ENCODE assay signal across 11 cellular contexts in the genomic region with DNA sequence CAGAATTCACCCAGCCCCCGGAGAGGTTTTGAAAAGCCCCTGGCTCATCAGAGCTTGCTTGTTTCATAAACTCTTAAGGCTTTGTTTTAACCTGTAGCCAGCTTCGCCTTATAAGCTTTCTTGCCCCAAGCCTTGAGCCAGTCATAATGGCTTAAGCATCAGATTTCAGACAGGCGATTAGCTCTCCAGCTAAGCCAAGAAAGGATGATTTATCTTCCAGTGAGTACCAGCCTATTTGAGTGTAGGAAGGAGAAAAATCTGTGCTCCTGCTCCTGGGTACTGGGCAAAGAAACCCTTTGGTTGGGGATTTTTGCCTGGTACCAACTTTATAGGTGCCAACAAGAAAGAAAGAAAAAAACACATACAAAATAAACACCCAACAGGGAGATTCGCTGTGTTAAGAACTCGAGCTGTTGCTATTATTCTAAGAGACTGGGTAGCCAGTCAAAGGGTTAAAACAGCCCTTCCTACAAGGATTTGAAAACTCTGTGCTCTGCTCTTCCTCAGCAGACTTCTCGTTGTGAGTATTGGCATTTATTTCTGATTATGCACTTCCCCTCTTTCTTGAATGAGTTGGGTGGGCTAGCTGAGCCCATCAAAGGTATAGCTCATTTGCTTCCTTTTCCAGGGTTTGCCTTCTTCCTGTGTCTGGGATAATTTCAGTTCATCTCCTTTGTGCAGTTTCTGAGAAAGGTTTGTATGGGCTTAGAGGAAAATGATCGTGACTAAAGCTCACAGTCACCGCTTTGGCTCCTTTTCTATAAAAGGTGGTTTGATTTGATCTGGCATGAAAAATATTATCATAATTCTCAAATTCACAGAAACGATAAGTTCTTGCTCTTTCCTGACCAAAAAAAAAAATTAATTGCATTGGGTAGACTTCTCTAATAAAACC.
DNase-seq lines count a peak whose midpoint lies in the region; ATAC-seq and TF ChIP-seq lines count a peak whose summit lies in the region.
"Had no signal": no experiment of that assay in that cellular context is flagged by ENCODE, and none has a peak within 500 bp of the region (broad histone marks: within the 10 kb centered on the region; RNA-seq: fewer than 3 reads in every experiment).

No MANE protein-coding gene starts in this region.

- H3K79me1 ChIP-seq in neuronal stem cell (ENCODE audit: low read depth, low read length): no peaks in the 10 kb centered on the region

- H4K91ac ChIP-seq in neuronal stem cell (ENCODE audit: low read depth, low read length, poor library complexity): no peak overlapping the region

- no peak overlapping the region for H3K27ac ChIP-seq in OCI-LY1 (ENCODE audit: low read depth, low read length, poor library complexity, severe bottlenecking)
- peak overlapping the region; percentile 82 to 91 for H3K27ac ChIP-seq in esophagus (ENCODE audit: low read depth in 2 of 2, low read length in 1 of 2)
- peak overlapping the region; percentile 58 for H3K27ac ChIP-seq in neuronal stem cell (replicated peaks; ENCODE audit: low read length)

- H3K9ac ChIP-seq in OCI-LY1 (ENCODE audit: low read length) (no peak overlapping the region), neuronal stem cell (ENCODE audit: low read depth, low read length, poor library complexity) (no peak overlapping the region)

- no peak for ATAC-seq in GM21447 (IDR thresholded peaks at IDR 0.05; ENCODE audit: unreplicated experiment)
- ATAC-seq: HCT116 had no signal

- no peaks in the 10 kb centered on the region for H4K20me1 ChIP-seq in OCI-LY1 (ENCODE audit: insufficient read depth, low read length)

- H3K36me3 ChIP-seq in OCI-LY1 (ENCODE audit: insufficient read depth, low read length) (no peaks in the 10 kb centered on the region), esophagus (ENCODE audit: control insufficient read depth in 2 of 2, insufficient read depth in 2 of 2, low read length in 1 of 2) (no peaks in the 10 kb centered on the region), neuronal stem cell (replicated peaks in 1 of 2; ENCODE audit: control insufficient read depth in 2 of 2, insufficient read depth in 2 of 2, low read length in 2 of 2) (no peaks in the 10 kb centered on the region)

- no peak overlapping the region for H3K18ac ChIP-seq in neuronal stem cell (ENCODE audit: low read length)

- H3F3A ChIP-seq in OCI-LY1 (ENCODE audit: insufficient read depth, low read length): no peaks in the 10 kb centered on the region

- H2AFZ ChIP-seq in OCI-LY1 (ENCODE audit: low read length) (no peak overlapping the region), neuronal stem cell (ENCODE audit: low read length) (peak overlapping the region; percentile 79)

- no peak overlapping the region for H4K8ac ChIP-seq in neuronal stem cell (ENCODE audit: low read depth, low read length)

- DNase-seq in AG20443 (ENCODE audit: low spot score) (peak; percentile 61), neuronal stem cell (ENCODE audit: low spot score) (peak; percentile 54), NCI-H1694 (lab: John Stamatoyannopoulos, UW) (no peak), SKM-1 treated with dmso at 0.1 percent for 144 hours (lab: John Stamatoyannopoulos, UW; ENCODE audit: unreplicated experiment) (no peak), inferior parietal cortex (ENCODE audit: extremely low spot score) (no peak)
- DNase-seq: DND-41, foreskin melanocyte had no signal

- no peak overlapping the region for H2AK5ac ChIP-seq in neuronal stem cell (ENCODE audit: low read depth, low read length)

- no peak overlapping the region for H3K14ac ChIP-seq in neuronal stem cell (ENCODE audit: low read length)

- H3K23ac ChIP-seq in neuronal stem cell (ENCODE audit: low read depth, low read length, poor library complexity): no peak overlapping the region

- H3K9me3 ChIP-seq in OCI-LY1 (ENCODE audit: low read length) (no peaks in the 10 kb centered on the region), esophagus (ENCODE audit: control insufficient read depth in 2 of 2, insufficient read depth in 1 of 2, low read depth in 1 of 2, low read length in 1 of 2) (no peaks in the 10 kb centered on the region), neuronal stem cell (replicated peaks in 1 of 2; ENCODE audit: control insufficient read depth in 2 of 2, insufficient read depth in 1 of 2, low read depth in 1 of 2, low read length in 2 of 2) (no peaks in the 10 kb centered on the region)

- H3K4me3 ChIP-seq in OCI-LY1 (ENCODE audit: low read depth, low read length, poor library complexity, severe bottlenecking) (no peak overlapping the region), esophagus (ENCODE audit: low read depth in 1 of 2, low read length in 2 of 2) (peak overlapping the region; percentile 10 to 49), neuronal stem cell (ENCODE audit: low read length in 2 of 2) (peak overlapping the region in 1 of 2 donors; percentile 20)

- H2BK12ac ChIP-seq in neuronal stem cell (ENCODE audit: low read length): no peak overlapping the region

- no peak overlapping the region for H2BK15ac ChIP-seq in neuronal stem cell (ENCODE audit: low read length)

- no peaks in the 10 kb centered on the region for H3K79me2 ChIP-seq in OCI-LY1 (ENCODE audit: insufficient read depth, low read length)

- H3K27me3 ChIP-seq in OCI-LY1 (ENCODE audit: insufficient read depth, low read length): no peaks in the 10 kb centered on the region
- H3K27me3 ChIP-seq in esophagus (ENCODE audit: control insufficient read depth in 1 of 2, insufficient read depth in 2 of 2, low read length in 2 of 2): no peaks in the 10 kb centered on the region
- no peaks in the 10 kb centered on the region for H3K27me3 ChIP-seq in neuronal stem cell (ENCODE audit: control insufficient read depth in 3 of 3, insufficient read depth in 3 of 3, low read depth in 1 of 3, low read length in 3 of 3)

- no peak for TF ChIP-seq CTCF in OCI-LY1 (IDR thresholded peaks at IDR 0.05; ENCODE audit: low read length)

- peaks cover 38% of the 10 kb centered on the region for H3K4me1 ChIP-seq in OCI-LY1 (ENCODE audit: insufficient read depth, low read length, severe bottlenecking)
- H3K4me1 ChIP-seq in esophagus (ENCODE audit: control insufficient read depth in 2 of 2, insufficient read depth in 2 of 2, low read length in 1 of 2): peaks cover 0 to 8% of the 10 kb centered on the region in 2 donors
- H3K4me1 ChIP-seq in neuronal stem cell (ENCODE audit: control insufficient read depth in 2 of 2, insufficient read depth in 1 of 2, low read depth in 1 of 2, low read length in 2 of 2): peaks cover 7 to 8% of the 10 kb centered on the region in 2 donors

- peak overlapping the region; percentile 26; the same call in 1 of the 2 replicates for H3K4me2 ChIP-seq in OCI-LY1 (ENCODE audit: low read length)
- H3K4me2 ChIP-seq in neuronal stem cell (ENCODE audit: insufficient read depth, low read length, poor library complexity, severe bottlenecking): peak overlapping the region; percentile 28

- no peak overlapping the region for H2BK5ac ChIP-seq in neuronal stem cell (ENCODE audit: low read length)

- no peak overlapping the region for H3K4ac ChIP-seq in neuronal stem cell (ENCODE audit: low read length)

- WGBS in esophagus, 2 donors: 25 to 34% methylated on average over 9 of the region's 9 CpGs
- no CpG with 5 or more reads among the region's 9 CpGs for WGBS in neuronal stem cell (ENCODE audit: extremely low coverage in 2 of 2, insufficient read length in 2 of 2, insufficient replicate concordance in 1 of 2), 2 donors

- no peaks in the 10 kb centered on the region for H3K9me2 ChIP-seq in OCI-LY1 (ENCODE audit: low read depth, low read length)

- no peak overlapping the region for H2BK120ac ChIP-seq in neuronal stem cell (ENCODE audit: low read depth, low read length)

Comparison
In these comparisons a context has a peak if more than half of its experiments do, and no peak if none do; other contexts are left out.
1. DNase-seq: peak in AG20443 (single experiment) and neuronal stem cell (single experiment); none in NCI-H1694 (single experiment), SKM-1 treated with dmso at 0.1 percent for 144 hours (single experiment) and inferior parietal cortex (single experiment).